20 cellular contexts compared by ENCODE assay signal in genomic region chr1:1146596-1146995, GRCh38. TPM values are rescaled to one million over a fixed set of nuclear protein-coding genes. Genes with fewer than 3 reads are reported as not detected.
DNase-seq lines count a peak whose midpoint lies in the region; ATAC-seq and TF ChIP-seq lines count a peak whose summit lies in the region.
"Had no signal": no experiment of that assay in that cellular context is flagged by ENCODE, and none has a peak within 500 bp of the region (broad histone marks: within the 10 kb centered on the region; RNA-seq: fewer than 3 reads in every experiment).

No MANE protein-coding gene starts in this region.

- no peak overlapping the region for H2BK120ac ChIP-seq in neuronal stem cell (ENCODE audit: low read depth, low read length)

- TF ChIP-seq CTCF in CD8-positive, alpha-beta T cell (IDR thresholded peaks at IDR 0.05) = no peak
- TF ChIP-seq CTCF in activated CD8-positive, alpha-beta T cell treated with anti-CD3 and anti-CD28 coated beads for 36 hours (IDR thresholded peaks at IDR 0.05) = no peak

- H3K27ac ChIP-seq in CD8-positive, alpha-beta T cell (ENCODE audit: low read depth, low read length) = no peak overlapping the region
- H3K27ac ChIP-seq in neuronal stem cell (replicated peaks; ENCODE audit: low read length) = no peak overlapping the region
- H3K27ac ChIP-seq: A549, C4-2B had no signal

- peaks cover 23% of the 10 kb centered on the region for H3K4me1 ChIP-seq in CD8-positive, alpha-beta T cell (ENCODE audit: insufficient read depth, low read length)
- H3K4me1 ChIP-seq in neuronal stem cell (ENCODE audit: control insufficient read depth in 2 of 2, insufficient read depth in 1 of 2, low read depth in 1 of 2, low read length in 2 of 2) = peaks cover 2 to 4% of the 10 kb centered on the region in 2 donors
- H3K4me1 ChIP-seq: A549, HAP-1 had no signal

- H3K4me2 ChIP-seq in neuronal stem cell (ENCODE audit: insufficient read depth, low read length, poor library complexity, severe bottlenecking) = no peak overlapping the region
- H3K4me2 ChIP-seq: A549 had no signal

- H3K9me3 ChIP-seq in CD8-positive, alpha-beta T cell (ENCODE audit: low read length) = no peaks in the 10 kb centered on the region
- H3K9me3 ChIP-seq in neuronal stem cell (replicated peaks in 1 of 2; ENCODE audit: control insufficient read depth in 2 of 2, insufficient read depth in 1 of 2, low read depth in 1 of 2, low read length in 2 of 2) = no peaks in the 10 kb centered on the region
- H3K9me3 ChIP-seq: A549, HAP-1 had no signal

- peak overlapping the region; percentile 76 for H3K4ac ChIP-seq in neuronal stem cell (ENCODE audit: low read length)

- H2BK15ac ChIP-seq in neuronal stem cell (ENCODE audit: low read length) = peak overlapping the region; percentile 89

- H3K9ac ChIP-seq in neuronal stem cell (ENCODE audit: low read depth, low read length, poor library complexity) = peak overlapping the region; percentile 44

- H4K91ac ChIP-seq in neuronal stem cell (ENCODE audit: low read depth, low read length, poor library complexity) = no peak overlapping the region

- H4K8ac ChIP-seq in neuronal stem cell (ENCODE audit: low read depth, low read length) = peak overlapping the region; percentile 3

- H3K4me3 Mint-ChIP-seq in activated naive CD4-positive, alpha-beta T cell treated with anti-CD3 and anti-CD28 coated beads for 36 hours = no peak overlapping the region
- H3K4me3 Mint-ChIP-seq in CD8-positive, alpha-beta T cell = no peak overlapping the region
- no peak overlapping the region for H3K4me3 Mint-ChIP-seq in activated CD8-positive, alpha-beta T cell treated with anti-CD3 and anti-CD28 coated beads for 36 hours

- peak overlapping the region; percentile 64 for H3K18ac ChIP-seq in neuronal stem cell (ENCODE audit: low read length)

- no peaks in the 10 kb centered on the region for H3K36me3 Mint-ChIP-seq in activated naive CD4-positive, alpha-beta T cell treated with anti-CD3 and anti-CD28 coated beads for 36 hours (ENCODE audit: low read depth)
- no peaks in the 10 kb centered on the region for H3K36me3 Mint-ChIP-seq in CD8-positive, alpha-beta T cell
- no peaks in the 10 kb centered on the region for H3K36me3 Mint-ChIP-seq in activated CD8-positive, alpha-beta T cell treated with anti-CD3 and anti-CD28 coated beads for 36 hours (ENCODE audit: low read depth)

- peak overlapping the region; percentile 92 for H2AK5ac ChIP-seq in neuronal stem cell (ENCODE audit: low read depth, low read length)

- CTCF ChIA-PET in activated naive CD4-positive, alpha-beta T cell treated with anti-CD3 and anti-CD28 coated beads for 36 hours (lab: Charles Lee) = no interaction called here
- CTCF ChIA-PET in CD8-positive, alpha-beta T cell (lab: Charles Lee) = no interaction called here
- CTCF ChIA-PET in activated CD8-positive, alpha-beta T cell treated with anti-CD3 and anti-CD28 coated beads for 36 hours (lab: Charles Lee) = no interaction called here

- H3K27me3 ChIP-seq in CD8-positive, alpha-beta T cell (ENCODE audit: insufficient read depth, low read length) = no peaks in the 10 kb centered on the region
- H3K27me3 ChIP-seq in neuronal stem cell (ENCODE audit: control insufficient read depth in 3 of 3, insufficient read depth in 3 of 3, low read depth in 1 of 3, low read length in 3 of 3) = peaks cover 0 to 16% (median 0%) of the 10 kb centered on the region in 3 experiments

- intact Hi-C loops in activated naive CD4-positive, alpha-beta T cell treated with anti-CD3 and anti-CD28 coated beads for 36 hours (cut with micrococcal nuclease) = no loop called here
- intact Hi-C loops in CD8-positive, alpha-beta T cell (cut with DNase I, micrococcal nuclease) = no loop called here
- intact Hi-C loops in activated CD8-positive, alpha-beta T cell treated with anti-CD3 and anti-CD28 coated beads for 36 hours (cut with micrococcal nuclease) = loop anchor here (10.0 kb wide), 1 partner anchor 58 kb away; the partner anchor contains the start of gene TNFRSF18

- H2BK5ac ChIP-seq in neuronal stem cell (ENCODE audit: low read length) = no peak overlapping the region

- H3K27ac Mint-ChIP-seq in activated naive CD4-positive, alpha-beta T cell treated with anti-CD3 and anti-CD28 coated beads for 36 hours = peak overlapping the region; percentile 53
- H3K27ac Mint-ChIP-seq in CD8-positive, alpha-beta T cell = peak overlapping the region; percentile 41
- peak overlapping the region; percentile 59 for H3K27ac Mint-ChIP-seq in activated CD8-positive, alpha-beta T cell treated with anti-CD3 and anti-CD28 coated beads for 36 hours

- DNase-seq in activated naive CD4-positive, alpha-beta T cell treated with anti-CD3 and anti-CD28 coated beads for 36 hours = no peak
- DNase-seq in activated naive CD4-positive, alpha-beta T cell treated with Interleukin-2 at 50 U/mL for 16 hours = no peak
- DNase-seq in CD8-positive, alpha-beta T cell = no peak
- DNase-seq in activated CD8-positive, alpha-beta T cell treated with anti-CD3 and anti-CD28 coated beads for 36 hours = no peak
- DNase-seq in neuronal stem cell (ENCODE audit: low spot score) = no peak
- DNase-seq in HK-2 (ENCODE audit: unreplicated experiment) = no peak
- DNase-seq: COR-L47, NCI-H1105 treated with DMSO at 0.1 percent for 48 hours, NCI-H1694 treated with DMSO at 0.1 percent for 48 hours, NCI-H2107, NCI-H345, NCI-H526 treated with DMSO at 0.1 percent for 48 hours, RPMI8226, SIG-M5 had no signal

- peak overlapping the region; percentile 31 for H3K23ac ChIP-seq in neuronal stem cell (ENCODE audit: low read depth, low read length, poor library complexity)

- no peak overlapping the region for H3K14ac ChIP-seq in neuronal stem cell (ENCODE audit: low read length)

- no CpG with 5 or more reads among the region's 15 CpGs for WGBS in neuronal stem cell (ENCODE audit: extremely low coverage in 2 of 2, insufficient read length in 2 of 2, insufficient replicate concordance in 1 of 2), 2 donors

- no peak overlapping the region for H2AFZ ChIP-seq in neuronal stem cell (ENCODE audit: low read length)

- H2BK12ac ChIP-seq in neuronal stem cell (ENCODE audit: low read length) = peak overlapping the region; percentile 58

- H3K36me3 ChIP-seq in CD8-positive, alpha-beta T cell (ENCODE audit: insufficient read depth, low read length) = no peaks in the 10 kb centered on the region
- no peaks in the 10 kb centered on the region for H3K36me3 ChIP-seq in neuronal stem cell (replicated peaks in 1 of 2; ENCODE audit: control insufficient read depth in 2 of 2, insufficient read depth in 2 of 2, low read length in 2 of 2)
- H3K36me3 ChIP-seq: HAP-1 had no signal

- H3K9me3 Mint-ChIP-seq in activated naive CD4-positive, alpha-beta T cell treated with anti-CD3 and anti-CD28 coated beads for 36 hours = no peaks in the 10 kb centered on the region
- H3K9me3 Mint-ChIP-seq in CD8-positive, alpha-beta T cell = no peaks in the 10 kb centered on the region
- H3K9me3 Mint-ChIP-seq in activated CD8-positive, alpha-beta T cell treated with anti-CD3 and anti-CD28 coated beads for 36 hours = no peaks in the 10 kb centered on the region

- peaks cover 20% of the 10 kb centered on the region for H3K4me1 Mint-ChIP-seq in activated naive CD4-positive, alpha-beta T cell treated with anti-CD3 and anti-CD28 coated beads for 36 hours (ENCODE audit: low read depth)
- peaks cover 10% of the 10 kb centered on the region for H3K4me1 Mint-ChIP-seq in CD8-positive, alpha-beta T cell (ENCODE audit: low read depth)
- H3K4me1 Mint-ChIP-seq in activated CD8-positive, alpha-beta T cell treated with anti-CD3 and anti-CD28 coated beads for 36 hours (ENCODE audit: low read depth) = peaks cover 23% of the 10 kb centered on the region

- POLR2A ChIA-PET in CD8-positive, alpha-beta T cell (lab: Charles Lee) = no interaction called here
- POLR2A ChIA-PET in activated CD8-positive, alpha-beta T cell treated with anti-CD3 and anti-CD28 coated beads for 36 hours (lab: Charles Lee) = interaction anchor here (1.4 kb wide), 1 partner anchor 48 kb away, joined by 3 read pairs; no protein-coding TSS in a partner anchor

- H3K27me3 Mint-ChIP-seq in activated naive CD4-positive, alpha-beta T cell treated with anti-CD3 and anti-CD28 coated beads for 36 hours (ENCODE audit: low read depth) = no peaks in the 10 kb centered on the region
- no peaks in the 10 kb centered on the region for H3K27me3 Mint-ChIP-seq in CD8-positive, alpha-beta T cell (ENCODE audit: low read depth)
- no peaks in the 10 kb centered on the region for H3K27me3 Mint-ChIP-seq in activated CD8-positive, alpha-beta T cell treated with anti-CD3 and anti-CD28 coated beads for 36 hours

- ATAC-seq in CD8-positive, alpha-beta T cell = no peak
- ATAC-seq in activated CD8-positive, alpha-beta T cell treated with anti-CD3 and anti-CD28 coated beads for 36 hours = no peak
- no peak for ATAC-seq in GM18858 (IDR thresholded peaks at IDR 0.05; ENCODE audit: unreplicated experiment)
- no peak for ATAC-seq in GM19467 (IDR thresholded peaks at IDR 0.05; ENCODE audit: unreplicated experiment)
- ATAC-seq: A549 had no signal

- peaks cover 7% of the 10 kb centered on the region for H3K79me1 ChIP-seq in neuronal stem cell (ENCODE audit: low read depth, low read length)

- no peak overlapping the region for H3K4me3 ChIP-seq in CD8-positive, alpha-beta T cell (ENCODE audit: low read depth, low read length)
- H3K4me3 ChIP-seq in neuronal stem cell (ENCODE audit: low read length in 2 of 2) = no peak overlapping the region
- H3K4me3 ChIP-seq: A549, HAP-1 had no signal

RNA-seq across cellular contexts. Expression of gene TTLL10, which starts 27.1 kb away (rescaled TPM):
- not detected for total RNA-seq in activated naive CD4-positive, alpha-beta T cell treated with anti-CD3 and anti-CD28 coated beads for 36 hours
- total RNA-seq in CD8-positive, alpha-beta T cell = not detected
- not detected for total RNA-seq in activated CD8-positive, alpha-beta T cell treated with anti-CD3 and anti-CD28 coated beads for 36 hours
- 1.3 TPM for polyA plus RNA-seq in neuronal stem cell (2013, experiment 1 of 2)
- polyA plus RNA-seq in neuronal stem cell (2013, experiment 2 of 2) = 1.3 TPM
- total RNA-seq: HT1080 had no signal
- polyA plus RNA-seq: A549 had no signal

RNA-seq across cellular contexts. Expression of gene C1orf159, which starts 30.7 kb away (rescaled TPM):
- 10 to 100 TPM; 14.9 to 18.6 TPM for total RNA-seq in activated naive CD4-positive, alpha-beta T cell treated with anti-CD3 and anti-CD28 coated beads for 36 hours
- 10 to 100 TPM; 14.3 to 17.6 TPM for total RNA-seq in CD8-positive, alpha-beta T cell
- total RNA-seq in activated CD8-positive, alpha-beta T cell treated with anti-CD3 and anti-CD28 coated beads for 36 hours = 10 to 100 TPM; 17.5 to 20.3 TPM
- 12.3 TPM for polyA plus RNA-seq in neuronal stem cell (2013, experiment 1 of 2)
- 11.7 TPM for polyA plus RNA-seq in neuronal stem cell (2013, experiment 2 of 2)

RNA-seq across cellular contexts. Expression of gene TNFRSF18, which starts 59.8 kb away (rescaled TPM):
- total RNA-seq in activated naive CD4-positive, alpha-beta T cell treated with anti-CD3 and anti-CD28 coated beads for 36 hours = 10 to 100 TPM; 30.7 to 31.0 TPM
- total RNA-seq in CD8-positive, alpha-beta T cell = 1 to 10 TPM; 4.2 to 4.6 TPM
- total RNA-seq in activated CD8-positive, alpha-beta T cell treated with anti-CD3 and anti-CD28 coated beads for 36 hours = 100 to 1,000 TPM; 126 to 135 TPM
- polyA plus RNA-seq in neuronal stem cell (2013, experiment 1 of 2) = 0.21 TPM
- 0.36 TPM for polyA plus RNA-seq in neuronal stem cell (2013, experiment 2 of 2)
- total RNA-seq: HT1080 had no signal
- polyA plus RNA-seq: A549 had no signal

Comparison
In these comparisons a context has a peak if more than half of its experiments do, and no peak if none do; other contexts are left out.
1. RNA of gene TNFRSF18, which starts 59.8 kb away (total RNA-seq): 126 to 135 TPM in activated CD8-positive, alpha-beta T cell treated with anti-CD3 and anti-CD28 coated beads for 36 hours and 30.7 to 31.0 TPM in activated naive CD4-positive, alpha-beta T cell treated with anti-CD3 and anti-CD28 coated beads for 36 hours; 4.2 to 4.6 TPM in CD8-positive, alpha-beta T cell; every median in the first group is over 4 times any median in the second.
2. Peak in every context shown above with its lines, with median percentiles within 50 percentile points of each other: H3K27ac Mint-ChIP-seq.